Comparison of ENCODE assay signal across 1 cellular context in the genomic region with DNA sequence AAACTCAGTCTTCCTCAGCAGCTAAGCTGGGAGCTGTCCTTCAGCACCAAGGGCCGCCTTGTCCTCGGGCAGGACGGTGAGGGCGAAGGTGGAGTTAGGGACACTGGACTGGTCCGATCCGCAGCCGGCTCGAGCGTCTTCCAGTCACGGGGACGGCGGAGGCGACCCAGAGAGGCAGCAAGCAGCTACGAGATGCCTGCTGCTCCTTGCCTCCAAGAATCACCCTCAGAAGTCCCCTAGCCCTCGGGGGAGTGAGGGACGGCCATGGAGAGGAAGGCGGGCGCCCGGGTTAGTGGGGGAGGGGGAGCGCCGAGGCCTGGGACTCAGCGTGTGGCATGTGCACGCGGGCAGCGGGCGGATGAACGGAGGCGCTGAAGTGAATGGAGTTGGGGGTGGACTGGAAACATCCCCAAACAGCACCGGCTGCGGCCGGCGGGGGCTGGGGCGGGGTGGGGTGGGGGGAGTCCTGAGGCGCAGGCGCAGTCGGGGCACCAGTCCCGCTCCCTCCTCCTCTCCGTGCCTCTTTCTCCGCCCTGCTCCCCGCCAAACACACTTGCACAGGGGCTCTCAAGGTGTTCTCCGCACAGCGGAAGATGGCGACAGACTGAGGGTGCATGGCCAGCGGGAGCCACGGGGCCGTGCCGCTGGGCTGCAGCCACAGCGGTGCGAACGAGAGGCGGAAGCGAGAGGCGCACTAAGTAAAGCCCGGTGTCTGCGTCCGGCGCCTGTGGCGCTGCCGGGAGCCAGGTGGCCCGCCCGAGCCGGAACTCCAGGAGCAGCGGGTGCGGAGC.
TF ChIP-seq lines count a peak whose summit lies in the region.

A gene (plus strand): TSS at position 492 of the 791 bp plus-strand sequence. CDS start 957 bp downstream, outside the sequence.

TF ChIP-seq in H1, 55 proteins besides CTCF, POLR2A, EP300 and RAD21 (continued from another document):
- TF ChIP-seq, protein P1, sequence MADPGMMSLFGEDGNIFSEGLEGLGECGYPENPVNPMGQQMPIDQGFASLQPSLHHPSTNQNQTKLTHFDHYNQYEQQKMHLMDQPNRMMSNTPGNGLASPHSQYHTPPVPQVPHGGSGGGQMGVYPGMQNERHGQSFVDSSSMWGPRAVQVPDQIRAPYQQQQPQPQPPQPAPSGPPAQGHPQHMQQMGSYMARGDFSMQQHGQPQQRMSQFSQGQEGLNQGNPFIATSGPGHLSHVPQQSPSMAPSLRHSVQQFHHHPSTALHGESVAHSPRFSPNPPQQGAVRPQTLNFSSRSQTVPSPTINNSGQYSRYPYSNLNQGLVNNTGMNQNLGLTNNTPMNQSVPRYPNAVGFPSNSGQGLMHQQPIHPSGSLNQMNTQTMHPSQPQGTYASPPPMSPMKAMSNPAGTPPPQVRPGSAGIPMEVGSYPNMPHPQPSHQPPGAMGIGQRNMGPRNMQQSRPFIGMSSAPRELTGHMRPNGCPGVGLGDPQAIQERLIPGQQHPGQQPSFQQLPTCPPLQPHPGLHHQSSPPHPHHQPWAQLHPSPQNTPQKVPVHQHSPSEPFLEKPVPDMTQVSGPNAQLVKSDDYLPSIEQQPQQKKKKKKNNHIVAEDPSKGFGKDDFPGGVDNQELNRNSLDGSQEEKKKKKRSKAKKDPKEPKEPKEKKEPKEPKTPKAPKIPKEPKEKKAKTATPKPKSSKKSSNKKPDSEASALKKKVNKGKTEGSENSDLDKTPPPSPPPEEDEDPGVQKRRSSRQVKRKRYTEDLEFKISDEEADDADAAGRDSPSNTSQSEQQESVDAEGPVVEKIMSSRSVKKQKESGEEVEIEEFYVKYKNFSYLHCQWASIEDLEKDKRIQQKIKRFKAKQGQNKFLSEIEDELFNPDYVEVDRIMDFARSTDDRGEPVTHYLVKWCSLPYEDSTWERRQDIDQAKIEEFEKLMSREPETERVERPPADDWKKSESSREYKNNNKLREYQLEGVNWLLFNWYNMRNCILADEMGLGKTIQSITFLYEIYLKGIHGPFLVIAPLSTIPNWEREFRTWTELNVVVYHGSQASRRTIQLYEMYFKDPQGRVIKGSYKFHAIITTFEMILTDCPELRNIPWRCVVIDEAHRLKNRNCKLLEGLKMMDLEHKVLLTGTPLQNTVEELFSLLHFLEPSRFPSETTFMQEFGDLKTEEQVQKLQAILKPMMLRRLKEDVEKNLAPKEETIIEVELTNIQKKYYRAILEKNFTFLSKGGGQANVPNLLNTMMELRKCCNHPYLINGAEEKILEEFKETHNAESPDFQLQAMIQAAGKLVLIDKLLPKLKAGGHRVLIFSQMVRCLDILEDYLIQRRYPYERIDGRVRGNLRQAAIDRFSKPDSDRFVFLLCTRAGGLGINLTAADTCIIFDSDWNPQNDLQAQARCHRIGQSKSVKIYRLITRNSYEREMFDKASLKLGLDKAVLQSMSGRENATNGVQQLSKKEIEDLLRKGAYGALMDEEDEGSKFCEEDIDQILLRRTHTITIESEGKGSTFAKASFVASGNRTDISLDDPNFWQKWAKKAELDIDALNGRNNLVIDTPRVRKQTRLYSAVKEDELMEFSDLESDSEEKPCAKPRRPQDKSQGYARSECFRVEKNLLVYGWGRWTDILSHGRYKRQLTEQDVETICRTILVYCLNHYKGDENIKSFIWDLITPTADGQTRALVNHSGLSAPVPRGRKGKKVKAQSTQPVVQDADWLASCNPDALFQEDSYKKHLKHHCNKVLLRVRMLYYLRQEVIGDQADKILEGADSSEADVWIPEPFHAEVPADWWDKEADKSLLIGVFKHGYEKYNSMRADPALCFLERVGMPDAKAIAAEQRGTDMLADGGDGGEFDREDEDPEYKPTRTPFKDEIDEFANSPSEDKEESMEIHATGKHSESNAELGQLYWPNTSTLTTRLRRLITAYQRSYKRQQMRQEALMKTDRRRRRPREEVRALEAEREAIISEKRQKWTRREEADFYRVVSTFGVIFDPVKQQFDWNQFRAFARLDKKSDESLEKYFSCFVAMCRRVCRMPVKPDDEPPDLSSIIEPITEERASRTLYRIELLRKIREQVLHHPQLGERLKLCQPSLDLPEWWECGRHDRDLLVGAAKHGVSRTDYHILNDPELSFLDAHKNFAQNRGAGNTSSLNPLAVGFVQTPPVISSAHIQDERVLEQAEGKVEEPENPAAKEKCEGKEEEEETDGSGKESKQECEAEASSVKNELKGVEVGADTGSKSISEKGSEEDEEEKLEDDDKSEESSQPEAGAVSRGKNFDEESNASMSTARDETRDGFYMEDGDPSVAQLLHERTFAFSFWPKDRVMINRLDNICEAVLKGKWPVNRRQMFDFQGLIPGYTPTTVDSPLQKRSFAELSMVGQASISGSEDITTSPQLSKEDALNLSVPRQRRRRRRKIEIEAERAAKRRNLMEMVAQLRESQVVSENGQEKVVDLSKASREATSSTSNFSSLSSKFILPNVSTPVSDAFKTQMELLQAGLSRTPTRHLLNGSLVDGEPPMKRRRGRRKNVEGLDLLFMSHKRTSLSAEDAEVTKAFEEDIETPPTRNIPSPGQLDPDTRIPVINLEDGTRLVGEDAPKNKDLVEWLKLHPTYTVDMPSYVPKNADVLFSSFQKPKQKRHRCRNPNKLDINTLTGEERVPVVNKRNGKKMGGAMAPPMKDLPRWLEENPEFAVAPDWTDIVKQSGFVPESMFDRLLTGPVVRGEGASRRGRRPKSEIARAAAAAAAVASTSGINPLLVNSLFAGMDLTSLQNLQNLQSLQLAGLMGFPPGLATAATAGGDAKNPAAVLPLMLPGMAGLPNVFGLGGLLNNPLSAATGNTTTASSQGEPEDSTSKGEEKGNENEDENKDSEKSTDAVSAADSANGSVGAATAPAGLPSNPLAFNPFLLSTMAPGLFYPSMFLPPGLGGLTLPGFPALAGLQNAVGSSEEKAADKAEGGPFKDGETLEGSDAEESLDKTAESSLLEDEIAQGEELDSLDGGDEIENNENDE (IDR thresholded peaks at IDR 0.05; ENCODE audit: insufficient replicate concordance, low read length), result no peak
- TF ChIP-seq HDAC6 (IDR thresholded peaks at IDR 0.05; ENCODE audit: low read depth, low read length) (no peak), SRF (IDR thresholded peaks at IDR 0.05; ENCODE audit: low read depth, low read length) (no peak), SIN3A (conservative IDR thresholded peaks at IDR 0.05 in 1 of 2, IDR thresholded peaks at IDR 0.05 in 1 of 2; ENCODE audit: low read depth in 1 of 2, low read length in 2 of 2) (peak; percentile 50 to 83; a peak in 1 of 4 replicates), PHF8 (conservative IDR thresholded peaks at IDR 0.05; ENCODE audit: low read depth, low read length) (0 out of 2 replicates have a peak, but pooled peaks have one; percentile 59), CHD1 (IDR thresholded peaks at IDR 0.05; ENCODE audit: low read depth, low read length) (no peak), NANOG (IDR thresholded peaks at IDR 0.05; ENCODE audit: insufficient read depth, low read depth, low read length, poor library complexity, severe bottlenecking) (no peak), SP2 (IDR thresholded peaks at IDR 0.05; ENCODE audit: low read length) (no peak), ASH2L (IDR thresholded peaks at IDR 0.05; ENCODE audit: low read length) (peak; percentile 35), BRCA1 (IDR thresholded peaks at IDR 0.05; ENCODE audit: low read depth, low read length) (no peak), JUN (IDR thresholded peaks at IDR 0.05; ENCODE audit: low read depth, low read length) (no peak), RBBP5 (IDR thresholded peaks at IDR 0.05; ENCODE audit: borderline replicate concordance, low read depth, low read length) (peak; percentile 56; the same call in 1 of the 2 replicates), TAF7 (optimal IDR thresholded peaks at IDR 0.05; ENCODE audit: borderline replicate concordance, low read depth, low read length) (no peak), TAF1 (IDR thresholded peaks at IDR 0.05; ENCODE audit: low read depth, low read length) (peak; percentile 55; the same call in 1 of the 2 replicates), KDM5A (IDR thresholded peaks at IDR 0.05; ENCODE audit: low read length) (no peak), POLR2AphosphoS5 (IDR thresholded peaks at IDR 0.05; ENCODE audit: low read depth, low read length) (no peak), CHD2 (IDR thresholded peaks at IDR 0.05; ENCODE audit: low read length) (no peak), POU5F1 (IDR thresholded peaks at IDR 0.05; ENCODE audit: low read depth, low read length) (no peak), RNF2 (IDR thresholded peaks at IDR 0.05; ENCODE audit: borderline replicate concordance, low read depth, low read length, missing control alignments, poor library complexity, severe bottlenecking) (no peak), KDM4A (IDR thresholded peaks at IDR 0.05; ENCODE audit: low read depth, low read length, severe bottlenecking) (peak; percentile 42), FOSL1 (IDR thresholded peaks at IDR 0.05; ENCODE audit: insufficient read depth, low read depth, low read length) (no peak), TBP (IDR thresholded peaks at IDR 0.05; ENCODE audit: low read depth, low read length) (peak; percentile 39; the same call in 1 of the 2 replicates), KDM1A (IDR thresholded peaks at IDR 0.05; ENCODE audit: borderline replicate concordance, low read length) (no peak), CBX5 (IDR thresholded peaks at IDR 0.05; ENCODE audit: low read depth, low read length) (no peak)
- TF ChIP-seq, protein P2, sequence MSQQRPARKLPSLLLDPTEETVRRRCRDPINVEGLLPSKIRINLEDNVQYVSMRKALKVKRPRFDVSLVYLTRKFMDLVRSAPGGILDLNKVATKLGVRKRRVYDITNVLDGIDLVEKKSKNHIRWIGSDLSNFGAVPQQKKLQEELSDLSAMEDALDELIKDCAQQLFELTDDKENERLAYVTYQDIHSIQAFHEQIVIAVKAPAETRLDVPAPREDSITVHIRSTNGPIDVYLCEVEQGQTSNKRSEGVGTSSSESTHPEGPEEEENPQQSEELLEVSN (IDR thresholded peaks at IDR 0.05), result peak; percentile 31; the same call in 1 of the 2 replicates
